ENCODE assay signal across 19 cellular contexts in genomic region chr3:177220136-177220974, GRCh38. TPM values are rescaled to one million over a fixed set of nuclear protein-coding genes. Genes with fewer than 3 reads are reported as not detected.
DNase-seq lines count a peak whose midpoint lies in the region; ATAC-seq, FAIRE-seq and TF ChIP-seq lines count a peak whose summit lies in the region.
"Had no signal": no experiment of that assay in that cellular context is flagged by ENCODE, and none has a peak within 500 bp of the region (broad histone marks: within the 10 kb centered on the region; RNA-seq: fewer than 3 reads in every experiment).

No MANE protein-coding gene starts in this region.

- no peaks in the 10 kb centered on the region for H3K27me3 Mint-ChIP-seq in activated naive CD8-positive, alpha-beta T cell treated with anti-CD3 and anti-CD28 coated beads for 36 hours
- no peaks in the 10 kb centered on the region for H3K27me3 Mint-ChIP-seq in stimulated activated naive CD8-positive, alpha-beta T cell treated with anti-CD3 and anti-CD28 coated beads, Interleukin-15, amount 100 ng/mL, for 72 hours
- H3K27me3 Mint-ChIP-seq in Caco-2 (ENCODE audit: insufficient read depth, unreplicated experiment): no peaks in the 10 kb centered on the region
- no peaks in the 10 kb centered on the region for H3K27me3 Mint-ChIP-seq in natural killer cell treated with Interleukin-12 subunit alpha and Interleukin-12 subunit beta and Interleukin-15 and Interleukin-18, amount 100 ng/mL, for 72 hours

- no peak for TF ChIP-seq POLR2A in breast epithelium (IDR thresholded peaks at IDR 0.05)
- no peak for TF ChIP-seq POLR2A in HepG2 (IDR thresholded peaks at IDR 0.05; ENCODE audit: insufficient read depth in 1 of 2, low read depth in 2 of 2, low read length in 2 of 2)

- peaks cover 24% of the 10 kb centered on the region for H3K4me1 Mint-ChIP-seq in activated naive CD8-positive, alpha-beta T cell treated with anti-CD3 and anti-CD28 coated beads for 36 hours
- H3K4me1 Mint-ChIP-seq in stimulated activated naive CD8-positive, alpha-beta T cell treated with anti-CD3 and anti-CD28 coated beads, Interleukin-15, amount 100 ng/mL, for 72 hours: peaks cover 23% of the 10 kb centered on the region
- no peaks in the 10 kb centered on the region for H3K4me1 Mint-ChIP-seq in Caco-2 (ENCODE audit: low read depth, unreplicated experiment)
- H3K4me1 Mint-ChIP-seq in natural killer cell treated with Interleukin-12 subunit alpha and Interleukin-12 subunit beta and Interleukin-15 and Interleukin-18, amount 100 ng/mL, for 72 hours (ENCODE audit: low read depth in 2 of 2): peaks cover 0 to 9% of the 10 kb centered on the region in 2 donors

- H3K4me2 ChIP-seq in mammary epithelial cell (ENCODE audit: insufficient read depth, low read depth, low read length) (no peak overlapping the region), HepG2 (ENCODE audit: low read depth, low read length) (peak overlapping the region; percentile 50)
- H3K4me2 ChIP-seq: SK-N-SH had no signal

- H4K20me1 ChIP-seq in mammary epithelial cell (ENCODE audit: insufficient read depth, low read length) (no peaks in the 10 kb centered on the region), HepG2 (ENCODE audit: insufficient read depth, low read length) (no peaks in the 10 kb centered on the region)

- BruUV-seq in mammary epithelial cell (replicated peaks; lab: Mats Ljungman, UMichigan) (no TSS peak), HepG2 (replicated peaks; lab: Mats Ljungman, UMichigan) (no TSS peak), Caco-2 (replicated peaks; lab: Mats Ljungman, UMichigan) (no TSS peak)

- H3K79me2 ChIP-seq in mammary epithelial cell (ENCODE audit: insufficient read depth, low read length) (no peaks in the 10 kb centered on the region), HepG2 (ENCODE audit: insufficient read depth, low read length) (no peaks in the 10 kb centered on the region)

- dilution Hi-C loops in mammary epithelial cell (cut with HindIII; ENCODE audit: low sequenced_read_pairs): no loop called here

- TF ChIP-seq CTCF in mammary epithelial cell (conservative IDR thresholded peaks at IDR 0.05 in 1 of 2, IDR thresholded peaks at IDR 0.05 in 1 of 2; ENCODE audit: extremely low read depth in 1 of 2, insufficient read depth in 1 of 2, low read depth in 1 of 2, low read length in 2 of 2) (no peak), breast epithelium (IDR thresholded peaks at IDR 0.05) (no peak), HepG2 (CRISPR knock-in tag; IDR thresholded peaks at IDR 0.05) (no peak), Caco-2 (IDR thresholded peaks at IDR 0.05; ENCODE audit: insufficient read depth in 1 of 2, low read depth in 1 of 2, low read length in 1 of 2, severe bottlenecking in 1 of 2, unreplicated experiment in 1 of 2) (no peak)

- peak overlapping the region; percentile 2 for H3K27ac Mint-ChIP-seq in activated naive CD8-positive, alpha-beta T cell treated with anti-CD3 and anti-CD28 coated beads for 36 hours
- H3K27ac Mint-ChIP-seq in stimulated activated naive CD8-positive, alpha-beta T cell treated with anti-CD3 and anti-CD28 coated beads, Interleukin-15, amount 100 ng/mL, for 72 hours: no peak overlapping the region
- no peak overlapping the region for H3K27ac Mint-ChIP-seq in Caco-2 (ENCODE audit: unreplicated experiment)
- H3K27ac Mint-ChIP-seq in natural killer cell treated with Interleukin-12 subunit alpha and Interleukin-12 subunit beta and Interleukin-15 and Interleukin-18, amount 100 ng/mL, for 72 hours: peak overlapping the region in 1 of 2 donors; percentile 31

- no peak for FAIRE-seq in HepG2 (lab: Jason Lieb, UNC)

- no peak for TF ChIP-seq RAD21 in HepG2 (CRISPR knock-in tag; IDR thresholded peaks at IDR 0.05)

- TF ChIP-seq EP300 in HepG2 (IDR thresholded peaks at IDR 0.05; ENCODE audit: low read depth in 2 of 2, low read length in 2 of 2) (no peak), HepG2 (CRISPR knock-in tag; IDR thresholded peaks at IDR 0.05; ENCODE audit: borderline replicate concordance) (no peak)

- H3K4me1 ChIP-seq in mammary epithelial cell (ENCODE audit: insufficient read depth, low read length): peaks cover 4% of the 10 kb centered on the region
- H3K4me1 ChIP-seq in breast epithelium: no peaks in the 10 kb centered on the region
- H3K4me1 ChIP-seq in HepG2 (ENCODE audit: insufficient read depth, low read length): peaks cover 15% of the 10 kb centered on the region
- no peaks in the 10 kb centered on the region for H3K4me1 ChIP-seq in right cardiac atrium (ENCODE audit: control insufficient read depth, insufficient read depth, low read length)
- H3K4me1 ChIP-seq in Caco-2: no peaks in the 10 kb centered on the region
- H3K4me1 ChIP-seq: body of pancreas, right atrium auricular region had no signal

- DNase-seq in mammary epithelial cell (no peak), breast epithelium (ENCODE audit: low spot score in 2 of 2) (no peak), HepG2 (ENCODE audit: low spot score) (no peak), right cardiac atrium (no peak), Caco-2 (no peak)
- no peak for DNase-seq in activated naive CD8-positive, alpha-beta T cell treated with anti-CD3 and anti-CD28 coated beads for 36 hours
- no peak for DNase-seq in stimulated activated naive CD8-positive, alpha-beta T cell treated with anti-CD3 and anti-CD28 coated beads, Interleukin-15, amount 100 ng/mL, for 72 hours
- no peak for DNase-seq in natural killer cell treated with Interleukin-12 subunit alpha and Interleukin-12 subunit beta and Interleukin-15 and Interleukin-18, amount 100 ng/mL, for 72 hours (ENCODE audit: low spot score)
- DNase-seq: activated CD4-positive, alpha-beta T cell treated with anti-CD3 and anti-CD28 coated beads for 4 hours; activated CD8-positive, alpha-beta memory T cell treated with anti-CD3 and anti-CD28 coated beads, Interleukin-2, amount 50 U/mL, for 4 hours; activated naive CD4-positive, alpha-beta T cell; H7; left colon; midbrain; NCI-H1105; NCI-H748 treated with DMSO at 0.1 percent for 48 hours; SK-N-SH had no signal

- no peaks in the 10 kb centered on the region for H3K9me3 ChIP-seq in mammary epithelial cell (replicated peaks; ENCODE audit: insufficient read depth, low read length)
- no peaks in the 10 kb centered on the region for H3K9me3 ChIP-seq in breast epithelium
- H3K9me3 ChIP-seq in HepG2 (ENCODE audit: low read length): no peaks in the 10 kb centered on the region
- no peaks in the 10 kb centered on the region for H3K9me3 ChIP-seq in right cardiac atrium (ENCODE audit: control insufficient read depth, low read length)
- H3K9me3 ChIP-seq in Caco-2: no peaks in the 10 kb centered on the region
- H3K9me3 ChIP-seq: body of pancreas, right atrium auricular region, SK-N-SH had no signal

- intact Hi-C loops in mammary epithelial cell (cut with micrococcal nuclease) (no loop called here), breast epithelium (cut with DNase I; ENCODE audit: low total_unique reads) (loop anchor here (5.0 kb wide), 2 partner anchors 212 to 412 kb away; no protein-coding TSS in a partner anchor), HepG2 (cut with micrococcal nuclease; ENCODE audit: unreplicated experiment) (no loop called here), right cardiac atrium (cut with DNase I) (no loop called here), Caco-2 (cut with micrococcal nuclease; ENCODE audit: unreplicated experiment) (no loop called here)

- in situ Hi-C loops in mammary epithelial cell (cut with MboI; ENCODE audit: low sequenced_read_pairs in 2 of 2) (no loop called here), HepG2 (cut with HindIII; ENCODE audit: extremely low pct_ligation_motif_present, low pct_unique_long_range_greater_than_20kb) (no loop called here)

- ATAC-seq in HepG2 (peak; percentile 63), right cardiac atrium (no peak)
- ATAC-seq in stimulated activated naive CD8-positive, alpha-beta T cell treated with anti-CD3 and anti-CD28 coated beads, Interleukin-15, amount 100 ng/mL, for 72 hours: peak; percentile 71
- no peak for ATAC-seq in natural killer cell treated with Interleukin-12 subunit alpha and Interleukin-12 subunit beta and Interleukin-15 and Interleukin-18, amount 100 ng/mL, for 72 hours
- ATAC-seq: body of pancreas, left colon had no signal

- H3K9ac ChIP-seq in mammary epithelial cell (ENCODE audit: insufficient read depth, low read length): no peak overlapping the region
- H3K9ac ChIP-seq in HepG2 (ENCODE audit: insufficient read depth, low read depth, low read length): no peak overlapping the region
- H3K9ac ChIP-seq: SK-N-SH had no signal

- H2AFZ ChIP-seq in mammary epithelial cell (ENCODE audit: low read depth, low read length) (peak overlapping the region; percentile 10), HepG2 (ENCODE audit: low read length) (no peak overlapping the region)

- no peaks in the 10 kb centered on the region for H3K36me3 ChIP-seq in mammary epithelial cell (ENCODE audit: insufficient read depth, low read length)
- H3K36me3 ChIP-seq in breast epithelium: no peaks in the 10 kb centered on the region
- no peaks in the 10 kb centered on the region for H3K36me3 ChIP-seq in HepG2 (replicated peaks in 1 of 2; ENCODE audit: control insufficient read depth in 1 of 2, insufficient read depth in 2 of 2, low read length in 2 of 2)
- H3K36me3 ChIP-seq in Caco-2 (ENCODE audit: control insufficient read depth, insufficient read depth, low read length): no peaks in the 10 kb centered on the region
- H3K36me3 ChIP-seq: right atrium auricular region had no signal

- WGBS in mammary epithelial cell (ENCODE audit: low coverage, missing lambda C conversion rate): 80% methylated on average over 9 of the region's 9 CpGs
- 15% methylated on average over 9 of the region's 9 CpGs for WGBS in HepG2 (ENCODE audit: low lambda C conversion rate)
- 85% methylated on average over 9 of the region's 9 CpGs for WGBS in right cardiac atrium

- H3K36me3 Mint-ChIP-seq in activated naive CD8-positive, alpha-beta T cell treated with anti-CD3 and anti-CD28 coated beads for 36 hours: peaks cover 2% of the 10 kb centered on the region
- peaks cover 5% of the 10 kb centered on the region for H3K36me3 Mint-ChIP-seq in Caco-2 (ENCODE audit: insufficient read depth, unreplicated experiment)
- no peaks in the 10 kb centered on the region for H3K36me3 Mint-ChIP-seq in natural killer cell treated with Interleukin-12 subunit alpha and Interleukin-12 subunit beta and Interleukin-15 and Interleukin-18, amount 100 ng/mL, for 72 hours

- POLR2A ChIA-PET in HepG2 (lab: Yijun Ruan, JAX): no interaction called here
- POLR2A ChIA-PET in Caco-2 (lab: Charles Lee): no interaction called here

- H3K27ac ChIP-seq in mammary epithelial cell (ENCODE audit: insufficient read depth, low read depth, low read length) (no peak overlapping the region), breast epithelium (no peak overlapping the region), HepG2 (ENCODE audit: extremely low read length, insufficient read depth, low read length) (no peak overlapping the region), right cardiac atrium (ENCODE audit: low read length) (no peak overlapping the region)
- H3K27ac ChIP-seq: body of pancreas, right atrium auricular region had no signal

- CTCF ChIA-PET in mammary epithelial cell (lab: Charles Lee; ENCODE audit: low non-redundant PET) (no interaction called here), HepG2 (lab: Yijun Ruan, JAX; ENCODE audit: low intra/inter-chr PET ratio, low total read pairs) (no interaction called here), Caco-2 (lab: Charles Lee) (no interaction called here)

- H3K4me3 ChIP-seq in mammary epithelial cell (replicated peaks in 1 of 3; ENCODE audit: insufficient read depth in 1 of 3, low read depth in 2 of 3, low read length in 3 of 3) (no peak overlapping the region), breast epithelium (no peak overlapping the region), HepG2 (replicated peaks in 1 of 3; ENCODE audit: insufficient read depth in 1 of 3, low read depth in 2 of 3, low read length in 3 of 3) (no peak overlapping the region; a peak in 1 of 6 replicates), right cardiac atrium (ENCODE audit: low read length) (no peak overlapping the region), Caco-2 (ENCODE audit: low read depth, low read length) (no peak overlapping the region)
- H3K4me3 ChIP-seq: body of pancreas, right atrium auricular region had no signal

- H3K27me3 ChIP-seq in mammary epithelial cell (ENCODE audit: insufficient read depth, low read length): no peaks in the 10 kb centered on the region
- no peaks in the 10 kb centered on the region for H3K27me3 ChIP-seq in breast epithelium
- H3K27me3 ChIP-seq in HepG2 (ENCODE audit: control insufficient read depth in 1 of 2, insufficient read depth in 2 of 2, low read length in 2 of 2): peaks cover 0 to 3% of the 10 kb centered on the region in 2 experiments; a peak in 1 of 5 replicates
- no peaks in the 10 kb centered on the region for H3K27me3 ChIP-seq in right cardiac atrium (ENCODE audit: control insufficient read depth, insufficient read depth)
- H3K27me3 ChIP-seq in Caco-2 (replicated peaks; ENCODE audit: control insufficient read depth, insufficient read depth, low read length): no peaks in the 10 kb centered on the region
- H3K27me3 ChIP-seq: body of pancreas, right atrium auricular region had no signal

- H3K9me3 Mint-ChIP-seq in activated naive CD8-positive, alpha-beta T cell treated with anti-CD3 and anti-CD28 coated beads for 36 hours: peaks cover 4% of the 10 kb centered on the region
- H3K9me3 Mint-ChIP-seq in stimulated activated naive CD8-positive, alpha-beta T cell treated with anti-CD3 and anti-CD28 coated beads, Interleukin-15, amount 100 ng/mL, for 72 hours: no peaks in the 10 kb centered on the region
- H3K9me3 Mint-ChIP-seq in Caco-2 (ENCODE audit: unreplicated experiment): no peaks in the 10 kb centered on the region
- H3K9me3 Mint-ChIP-seq in natural killer cell treated with Interleukin-12 subunit alpha and Interleukin-12 subunit beta and Interleukin-15 and Interleukin-18, amount 100 ng/mL, for 72 hours: no peaks in the 10 kb centered on the region

- no peak overlapping the region for H3K4me3 Mint-ChIP-seq in activated naive CD8-positive, alpha-beta T cell treated with anti-CD3 and anti-CD28 coated beads for 36 hours
- no peak overlapping the region for H3K4me3 Mint-ChIP-seq in stimulated activated naive CD8-positive, alpha-beta T cell treated with anti-CD3 and anti-CD28 coated beads, Interleukin-15, amount 100 ng/mL, for 72 hours
- no peak overlapping the region for H3K4me3 Mint-ChIP-seq in Caco-2 (ENCODE audit: unreplicated experiment)
- no peak overlapping the region for H3K4me3 Mint-ChIP-seq in natural killer cell treated with Interleukin-12 subunit alpha and Interleukin-12 subunit beta and Interleukin-15 and Interleukin-18, amount 100 ng/mL, for 72 hours

RNA-seq across cellular contexts. Expression of gene TBL1XR1, which starts 23.1 kb away (rescaled TPM):
- total RNA-seq in mammary epithelial cell (100 to 1,000 TPM; 157 to 187 TPM), breast epithelium (100 to 1,000 TPM in 2 of 3 donors, 10 to 100 TPM in 1; 92.8 to 147 (median 111) TPM), HepG2 (2016; rRNA removed; fragmentation: Illumina TruSeq; extraction: Trizol) (62.5 and 108 TPM in 2 replicates), right cardiac atrium (100 to 1,000 TPM; 137 to 145 (median 141) TPM), Caco-2 (2022) (127 and 140 TPM in 2 replicates)
- polyA plus RNA-seq in mammary epithelial cell (54.2 TPM), HepG2 (2011; rRNA removed) (49.2 and 57.7 TPM in 2 replicates), right cardiac atrium (31.4 TPM)
- 371 TPM for polyA minus RNA-seq in mammary epithelial cell
- 100 to 1,000 TPM; 204 to 227 TPM for total RNA-seq in activated naive CD8-positive, alpha-beta T cell treated with anti-CD3 and anti-CD28 coated beads for 36 hours
- total RNA-seq in HepG2 (2016; cell fraction: cytosol; rRNA removed; fragmentation: Illumina TruSeq; extraction: Trizol; ENCODE audit: low read depth): 10.8 TPM in 2 replicates
- total RNA-seq in HepG2 (2016; cell fraction: insoluble cytoplasmic fraction; rRNA removed; fragmentation: Illumina TruSeq; extraction: Trizol): 67.0 and 111 TPM in 2 replicates
- 31.7 and 36.1 TPM in 2 replicates for total RNA-seq in HepG2 (2016; cell fraction: membrane; rRNA removed; fragmentation: Illumina TruSeq; extraction: Trizol)
- total RNA-seq in HepG2 (2016; cell fraction: nucleus; rRNA removed; fragmentation: Illumina TruSeq; extraction: Trizol): 58.6 and 64.8 TPM in 2 replicates
- 12.2 and 20.2 TPM in 2 replicates for polyA plus RNA-seq in HepG2 (2011; cell fraction: cytosol; rRNA removed)
- polyA plus RNA-seq in HepG2 (2011; cell fraction: nucleus; rRNA removed): 20.1 and 30.6 TPM in 2 replicates
- 21.8 and 27.0 TPM in 2 replicates for polyA plus RNA-seq in HepG2 (2012)
- polyA plus RNA-seq in HepG2 (2016; cell fraction: cytosol; fragmentation: Illumina TruSeq; extraction: Trizol; ENCODE audit: low read depth): 1.9 and 2.1 TPM in 2 replicates
- polyA plus RNA-seq in HepG2 (2016; cell fraction: insoluble cytoplasmic fraction; fragmentation: Illumina TruSeq; extraction: Trizol; ENCODE audit: low read depth): 38.3 and 42.9 TPM in 2 replicates
- polyA plus RNA-seq in HepG2 (2016; cell fraction: membrane; fragmentation: Illumina TruSeq; extraction: Trizol; ENCODE audit: low read depth): 6.4 and 9.9 TPM in 2 replicates
- 53.4 and 55.7 TPM in 2 replicates for polyA plus RNA-seq in HepG2 (2016; cell fraction: nucleus; fragmentation: Illumina TruSeq; extraction: Trizol; ENCODE audit: insufficient read depth, low read depth)
- 126 and 330 TPM in 2 replicates for polyA minus RNA-seq in HepG2 (2011; rRNA and poly(A)+ RNA removed; ENCODE audit: low replicate concordance)
- polyA minus RNA-seq in HepG2 (2011; cell fraction: cytosol; rRNA and poly(A)+ RNA removed): 128 and 166 TPM in 2 replicates
- polyA minus RNA-seq in HepG2 (2011; cell fraction: nucleus; rRNA and poly(A)+ RNA removed): 187 and 199 TPM in 2 replicates
- total RNA-seq in natural killer cell treated with Interleukin-12 subunit alpha and Interleukin-12 subunit beta and Interleukin-15 and Interleukin-18, amount 100 ng/mL, for 72 hours: 100 to 1,000 TPM; 119 to 162 TPM

Comparison
In these comparisons a context has a peak if more than half of its experiments do, and no peak if none do; other contexts are left out.
1. ATAC-seq: peak in HepG2 (single experiment) and stimulated activated naive CD8-positive, alpha-beta T cell treated with anti-CD3 and anti-CD28 coated beads, Interleukin-15, amount 100 ng/mL, for 72 hours (single experiment); none in right cardiac atrium (0 of 2) and natural killer cell treated with Interleukin-12 subunit alpha and Interleukin-12 subunit beta and Interleukin-15 and Interleukin-18, amount 100 ng/mL, for 72 hours (0 of 2).